Comparison of ENCODE assay signal across 8 cellular contexts in the genomic region with DNA sequence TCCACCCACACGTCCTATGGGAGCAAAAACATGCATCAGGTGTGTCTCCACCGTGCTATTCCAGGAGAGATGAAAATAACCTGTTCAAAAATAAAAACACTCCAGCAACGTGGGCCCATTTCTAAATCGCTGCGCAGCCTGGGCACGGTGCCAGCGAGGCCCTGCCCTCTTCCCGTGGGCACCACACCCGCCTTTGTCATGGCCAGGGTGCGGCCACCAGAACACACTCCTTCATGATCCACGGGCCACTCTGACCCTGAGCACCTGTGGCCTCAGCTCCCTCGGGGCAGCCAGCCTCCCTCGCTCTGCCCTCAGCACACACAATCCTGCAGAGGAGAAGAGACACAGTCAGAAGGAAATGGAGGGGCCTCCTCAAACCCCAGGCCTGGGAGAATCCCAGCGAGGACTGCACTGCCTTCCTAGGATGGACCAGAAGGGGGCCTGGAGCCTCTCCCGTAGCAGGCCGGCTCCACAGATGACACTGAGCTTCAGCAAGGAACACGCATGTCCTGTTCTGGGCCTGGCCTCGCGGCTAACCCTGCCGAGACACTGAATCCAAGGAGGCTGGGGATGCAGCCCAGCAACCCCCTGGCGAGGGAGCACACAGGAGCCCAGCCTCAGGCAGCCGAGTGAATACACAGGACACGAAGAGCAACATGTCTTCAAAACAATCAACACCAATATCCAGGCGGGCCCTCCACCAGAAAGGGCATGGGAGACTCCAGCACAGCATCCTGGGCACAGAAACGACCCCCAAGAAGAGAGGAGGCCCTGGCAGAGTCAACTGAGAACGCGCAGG.
DNase-seq lines count a peak whose midpoint lies in the region; TF ChIP-seq lines count a peak whose summit lies in the region.

No MANE protein-coding gene starts in this region.

- no peak overlapping the region for H4K8ac ChIP-seq in trophoblast cell (ENCODE audit: low read depth, low read length)

- in situ Hi-C loops in mammary epithelial cell (cut with MboI; ENCODE audit: low sequenced_read_pairs in 2 of 2) (no loop called here), KBM-7 (cut with MboI; ENCODE audit: low pct_unique_long_range_greater_than_20kb, low sequenced_read_pairs) (no loop called here)

- H3K4me3 ChIP-seq in A673 (ENCODE audit: low read depth, low read length, poor library complexity, severe bottlenecking) (no peak overlapping the region), mammary epithelial cell (replicated peaks in 1 of 3; ENCODE audit: insufficient read depth in 1 of 3, low read depth in 2 of 3, low read length in 3 of 3) (no peak overlapping the region), trophoblast cell (ENCODE audit: low read depth, low read length) (no peak overlapping the region)

- no peak overlapping the region for H3K14ac ChIP-seq in trophoblast cell (ENCODE audit: low read length)

- intact Hi-C loops in A673 (cut with micrococcal nuclease; ENCODE audit: unreplicated experiment) (no loop called here), mammary epithelial cell (cut with micrococcal nuclease) (no loop called here)

- dilution Hi-C loops in mammary epithelial cell (cut with HindIII; ENCODE audit: low sequenced_read_pairs) = no loop called here

- no peak overlapping the region for H2AFZ ChIP-seq in mammary epithelial cell (ENCODE audit: low read depth, low read length)
- no peak overlapping the region for H2AFZ ChIP-seq in trophoblast cell (ENCODE audit: insufficient read depth, low read length, poor library complexity)

- POLR2A ChIA-PET in A673 (lab: Charles Lee; ENCODE audit: low non-redundant PET) = no interaction called here
- POLR2A ChIA-PET in HEK293T (lab: Yijun Ruan, JAX) = no interaction called here

- no peak overlapping the region for H2BK12ac ChIP-seq in trophoblast cell (ENCODE audit: low read length)

- H3K9ac ChIP-seq in mammary epithelial cell (ENCODE audit: insufficient read depth, low read length) (no peak overlapping the region), trophoblast cell (ENCODE audit: low read length) (no peak overlapping the region)

- H3K4me1 ChIP-seq in A673 (ENCODE audit: insufficient read depth, low read length, poor library complexity, severe bottlenecking) (no peaks in the 10 kb centered on the region), mammary epithelial cell (ENCODE audit: insufficient read depth, low read length) (peaks cover 6% of the 10 kb centered on the region), trophoblast cell (ENCODE audit: control insufficient read depth in 1 of 2, insufficient read depth in 2 of 2, low read length in 2 of 2) (no peaks in the 10 kb centered on the region)

- no peaks in the 10 kb centered on the region for H3K27me3 ChIP-seq in A673 (replicated peaks; ENCODE audit: insufficient read depth, low read depth, low read length, poor library complexity)
- no peaks in the 10 kb centered on the region for H3K27me3 ChIP-seq in mammary epithelial cell (ENCODE audit: insufficient read depth, low read length)
- H3K27me3 ChIP-seq in trophoblast cell (ENCODE audit: insufficient read depth, low read length) = no peaks in the 10 kb centered on the region

- H2BK120ac ChIP-seq in trophoblast cell (ENCODE audit: insufficient read depth, low read length, poor library complexity) = no peak overlapping the region

- TF ChIP-seq CTCF in A673 (conservative IDR thresholded peaks at IDR 0.05; ENCODE audit: low read depth, low read length) (0 out of 2 replicates have a peak, but pooled peaks have one; percentile 13), mammary epithelial cell (conservative IDR thresholded peaks at IDR 0.05 in 1 of 2, IDR thresholded peaks at IDR 0.05 in 1 of 2; ENCODE audit: extremely low read depth in 1 of 2, insufficient read depth in 1 of 2, low read depth in 1 of 2, low read length in 2 of 2) (no peak)

- H3K36me3 ChIP-seq in A673 (ENCODE audit: insufficient read depth, low read length, poor library complexity, severe bottlenecking) (no peaks in the 10 kb centered on the region), mammary epithelial cell (ENCODE audit: insufficient read depth, low read length) (peaks cover 2% of the 10 kb centered on the region), trophoblast cell (ENCODE audit: control insufficient read depth in 1 of 2, insufficient read depth in 2 of 2, low read length in 2 of 2) (peaks cover 26 to 31% of the 10 kb centered on the region in 2 experiments)

- CTCF ChIA-PET in A673 (lab: Charles Lee) (no interaction called here), HEK293T (lab: Yijun Ruan, JAX) (no interaction called here), mammary epithelial cell (lab: Charles Lee; ENCODE audit: low non-redundant PET) (interaction anchor here (0.7 kb wide), 1 partner anchor 17 kb away, joined by 4 read pairs; no protein-coding TSS in a partner anchor)

- H3K27ac ChIP-seq in A673 (ENCODE audit: low read depth, low read length, poor library complexity, severe bottlenecking) (peak overlapping the region; percentile 1), mammary epithelial cell (ENCODE audit: insufficient read depth, low read depth, low read length) (no peak overlapping the region), trophoblast cell (ENCODE audit: low read depth, low read length) (no peak overlapping the region)

- H3K79me2 ChIP-seq in mammary epithelial cell (ENCODE audit: insufficient read depth, low read length) (no peaks in the 10 kb centered on the region), trophoblast cell (ENCODE audit: control insufficient read depth, insufficient read depth, low read length, poor library complexity) (no peaks in the 10 kb centered on the region)

- H3K79me1 ChIP-seq in trophoblast cell (ENCODE audit: low read length) = no peaks in the 10 kb centered on the region

- H3K4me2 ChIP-seq in mammary epithelial cell (ENCODE audit: insufficient read depth, low read depth, low read length) (no peak overlapping the region), trophoblast cell (ENCODE audit: low read length) (no peak overlapping the region)

- H3K9me3 ChIP-seq in A673 (ENCODE audit: low read depth, low read length, poor library complexity, severe bottlenecking) (peaks cover 7% of the 10 kb centered on the region), mammary epithelial cell (replicated peaks; ENCODE audit: insufficient read depth, low read length) (peaks cover 9% of the 10 kb centered on the region), trophoblast cell (ENCODE audit: insufficient read depth, low read depth, low read length) (peaks cover 10% of the 10 kb centered on the region)

- H4K20me1 ChIP-seq in mammary epithelial cell (ENCODE audit: insufficient read depth, low read length) = no peaks in the 10 kb centered on the region

- no peak for DNase-seq in A673 (ENCODE audit: low spot score)
- DNase-seq in HEK293T (ENCODE audit: extremely low spot score) = peak; percentile 20
- DNase-seq in mammary epithelial cell = peak; percentile 8
- DNase-seq in lung microvascular endothelial cell (ENCODE audit: low read depth in 2 of 2) = peak; percentile 57 to 62
- no peak for DNase-seq in NCI-H446 treated with DMSO at 0.1 percent for 48 hours (lab: John Stamatoyannopoulos, UW)
- DNase-seq in trophoblast cell = no peak
- no peak for DNase-seq in stimulated activated CD4-positive, alpha-beta T cell treated with anti-CD3 and anti-CD28 coated beads, Interleukin-2, amount 100 ng/mL, for 48 hours
- DNase-seq in KBM-7 = no peak

- BruUV-seq in A673 (replicated peaks; lab: Mats Ljungman, UMichigan) = no TSS peak
- no TSS peak for BruUV-seq in mammary epithelial cell (replicated peaks; lab: Mats Ljungman, UMichigan)

- no peak overlapping the region for H3K18ac ChIP-seq in trophoblast cell (ENCODE audit: low read length)

- H3K23ac ChIP-seq in trophoblast cell (ENCODE audit: low read length) = no peak overlapping the region

- no peak overlapping the region for H4K91ac ChIP-seq in trophoblast cell (ENCODE audit: low read depth, low read length)

- WGBS in mammary epithelial cell (ENCODE audit: low coverage, missing lambda C conversion rate) = 73% methylated on average over 17 of the region's 27 CpGs
- WGBS in trophoblast cell (ENCODE audit: extremely low coverage, insufficient coverage, insufficient read length) = no CpG with 5 or more reads among the region's 27 CpGs

- H3K4ac ChIP-seq in trophoblast cell (ENCODE audit: low read depth, low read length) = no peak overlapping the region

- H2BK5ac ChIP-seq in trophoblast cell (ENCODE audit: low read depth, low read length, poor library complexity) = no peak overlapping the region

- H4K12ac ChIP-seq in trophoblast cell (ENCODE audit: low read depth, low read length) = no peak overlapping the region

- H2AK5ac ChIP-seq in trophoblast cell (ENCODE audit: low read length) = no peak overlapping the region

TF ChIP-seq in HEK293T, 16 proteins besides CTCF, POLR2A, EP300 and RAD21:
- TF ChIP-seq ARNT (IDR thresholded peaks at IDR 0.05) (no peak), FOXK2 (IDR thresholded peaks at IDR 0.05) (no peak), HDGF (IDR thresholded peaks at IDR 0.05; ENCODE audit: borderline replicate concordance) (no peak), NFRKB (IDR thresholded peaks at IDR 0.05) (no peak), L3MBTL2 (conservative IDR thresholded peaks at IDR 0.05) (no peak), FOXM1 (IDR thresholded peaks at IDR 0.05; ENCODE audit: borderline replicate concordance) (no peak), LEF1 (IDR thresholded peaks at IDR 0.05; ENCODE audit: borderline replicate concordance) (no peak), CTBP1 (IDR thresholded peaks at IDR 0.05; ENCODE audit: borderline replicate concordance) (no peak), FOXA1 (IDR thresholded peaks at IDR 0.05) (no peak), TARDBP (IDR thresholded peaks at IDR 0.05) (no peak), ELF4 (IDR thresholded peaks at IDR 0.05) (no peak)
- TF ChIP-seq, protein P1, sequence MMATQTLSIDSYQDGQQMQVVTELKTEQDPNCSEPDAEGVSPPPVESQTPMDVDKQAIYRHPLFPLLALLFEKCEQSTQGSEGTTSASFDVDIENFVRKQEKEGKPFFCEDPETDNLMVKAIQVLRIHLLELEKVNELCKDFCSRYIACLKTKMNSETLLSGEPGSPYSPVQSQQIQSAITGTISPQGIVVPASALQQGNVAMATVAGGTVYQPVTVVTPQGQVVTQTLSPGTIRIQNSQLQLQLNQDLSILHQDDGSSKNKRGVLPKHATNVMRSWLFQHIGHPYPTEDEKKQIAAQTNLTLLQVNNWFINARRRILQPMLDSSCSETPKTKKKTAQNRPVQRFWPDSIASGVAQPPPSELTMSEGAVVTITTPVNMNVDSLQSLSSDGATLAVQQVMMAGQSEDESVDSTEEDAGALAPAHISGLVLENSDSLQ (IDR thresholded peaks at IDR 0.05) = no peak

Comparison
In these comparisons a context has a peak if more than half of its experiments do, and no peak if none do; other contexts are left out.
1. DNase-seq: peak in HEK293T (single experiment), mammary epithelial cell (single experiment) and lung microvascular endothelial cell (2 of 2); none in A673 (single experiment), NCI-H446 treated with DMSO at 0.1 percent for 48 hours (single experiment), trophoblast cell (0 of 2), stimulated activated CD4-positive, alpha-beta T cell treated with anti-CD3 and anti-CD28 coated beads, Interleukin-2, amount 100 ng/mL, for 48 hours (0 of 2) and KBM-7 (single experiment).